Comparison of ENCODE assay signal across 20 cellular contexts in the genomic region with DNA sequence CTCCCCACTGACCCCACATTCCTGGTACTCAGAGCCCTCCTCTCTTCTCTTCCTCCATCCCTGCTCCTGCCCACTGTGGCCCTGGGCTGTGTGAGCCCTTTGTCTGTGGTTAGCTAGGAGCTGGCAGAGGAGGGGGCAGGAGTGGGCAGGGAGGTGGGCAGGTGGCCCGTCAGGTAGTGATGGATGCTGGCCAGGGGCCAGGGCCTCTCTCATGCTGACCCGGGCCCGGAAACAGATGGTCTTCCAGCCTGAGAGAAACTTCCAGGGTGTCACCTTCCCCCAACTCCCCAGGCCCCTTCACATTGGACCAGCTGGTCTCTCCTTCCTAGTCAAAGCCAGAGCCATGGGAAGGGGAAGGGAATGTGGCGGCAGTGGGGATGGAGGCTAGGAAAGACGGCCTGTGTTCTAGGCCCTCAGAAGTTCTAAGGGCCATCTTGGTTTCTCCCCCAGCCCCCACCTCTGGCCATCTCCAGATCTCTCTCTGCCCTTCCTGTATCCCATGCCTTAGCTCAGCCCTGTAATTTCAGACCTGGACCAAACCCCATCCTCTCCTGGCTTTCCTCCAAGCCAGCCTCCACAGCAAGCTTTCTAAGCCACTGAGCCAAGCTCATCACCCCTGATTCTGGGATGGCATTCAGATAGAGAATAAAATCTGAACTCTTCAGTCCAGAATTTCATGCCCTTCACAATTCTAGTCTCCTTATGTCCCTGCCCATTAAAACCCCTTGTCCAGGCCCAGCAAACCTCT. TPM values are rescaled to one million over a fixed set of nuclear protein-coding genes. Genes with fewer than 3 reads are reported as not detected.
DNase-seq lines count a peak whose midpoint lies in the region; ATAC-seq and TF ChIP-seq lines count a peak whose summit lies in the region.
"Had no signal": no experiment of that assay in that cellular context is flagged by ENCODE, and none has a peak within 500 bp of the region (broad histone marks: within the 10 kb centered on the region; RNA-seq: fewer than 3 reads in every experiment).

No MANE protein-coding gene starts in this region.

- no peak for DNase-seq in stimulated activated naive CD8-positive, alpha-beta T cell treated with anti-CD3 and anti-CD28 coated beads, Interleukin-15, amount 100 ng/mL, for 72 hours
- peak; percentile 98 for DNase-seq in NCI-H2171 treated with DMSO at 0.1 percent for 48 hours (lab: John Stamatoyannopoulos, UW)
- DNase-seq in superior temporal gyrus (ENCODE audit: extremely low spot score), result no peak
- DNase-seq: ACHN; activated CD4-positive, alpha-beta T cell treated with anti-CD3 and anti-CD28 coated beads for 1 hour; activated CD8-positive, alpha-beta memory T cell treated with anti-CD3 and anti-CD28 coated beads for 24 hours; activated gamma-delta T cell treated with Interleukin-2 at 50 U/mL for 16 hours; activated T-cell treated with anti-CD3 and anti-CD28 coated beads, Interleukin-2, amount 50 U/mL, for 1 hour; colonic mucosa; COR-L47; effector memory CD8-positive, alpha-beta T cell; left cardiac atrium; mesenchymal stem cell; NK-92 treated with Interleukin-12 subunit alpha and Interleukin-12 subunit beta, amount 100 ng/mL, for 24 hours; Peyer's patch; stimulated activated CD4-positive, alpha-beta T cell treated with anti-CD3 and anti-CD28 coated beads, Interleukin-1b, Interleukin-23, amount 100 ng/mL, for 48 hours had no signal

- peaks cover 5% of the 10 kb centered on the region for H3K4me1 Mint-ChIP-seq in stimulated activated naive CD8-positive, alpha-beta T cell treated with anti-CD3 and anti-CD28 coated beads, Interleukin-15, Interleukin-2, amounts not matched to agents 100 ng/mL and 50 ng/mL, for 24 hours (ENCODE audit: low read depth)
- peaks cover 20% of the 10 kb centered on the region for H3K4me1 Mint-ChIP-seq in stimulated activated naive CD8-positive, alpha-beta T cell treated with anti-CD3 and anti-CD28 coated beads, Interleukin-15, amount 100 ng/mL, for 72 hours
- H3K4me1 Mint-ChIP-seq in brain, result peaks cover 8% of the 10 kb centered on the region

- H3K27ac Mint-ChIP-seq in stimulated activated naive CD8-positive, alpha-beta T cell treated with anti-CD3 and anti-CD28 coated beads, Interleukin-15, Interleukin-2, amounts not matched to agents 100 ng/mL and 50 ng/mL, for 24 hours, result peak overlapping the region; percentile 46
- no peak overlapping the region for H3K27ac Mint-ChIP-seq in stimulated activated naive CD8-positive, alpha-beta T cell treated with anti-CD3 and anti-CD28 coated beads, Interleukin-15, amount 100 ng/mL, for 72 hours
- peak overlapping the region in 4 of 5 experiments; percentile 56 to 85 (median 65) for H3K27ac Mint-ChIP-seq in brain

- no peaks in the 10 kb centered on the region for H3K36me3 Mint-ChIP-seq in stimulated activated naive CD8-positive, alpha-beta T cell treated with anti-CD3 and anti-CD28 coated beads, Interleukin-15, Interleukin-2, amounts not matched to agents 100 ng/mL and 50 ng/mL, for 24 hours (ENCODE audit: low read depth)
- H3K36me3 Mint-ChIP-seq in brain, result peaks cover 9% of the 10 kb centered on the region

- ATAC-seq in stimulated activated naive CD8-positive, alpha-beta T cell treated with anti-CD3 and anti-CD28 coated beads, Interleukin-15, amount 100 ng/mL, for 72 hours, result no peak
- no peak for ATAC-seq in HG03521 (IDR thresholded peaks at IDR 0.05; ENCODE audit: unreplicated experiment)
- no peak for ATAC-seq in GM19467 (IDR thresholded peaks at IDR 0.05; ENCODE audit: unreplicated experiment)
- ATAC-seq: effector memory CD8-positive, alpha-beta T cell; left cardiac atrium had no signal

- no peak for TF ChIP-seq CTCF in brain (conservative IDR thresholded peaks at IDR 0.05)

- H3K27me3 Mint-ChIP-seq in stimulated activated naive CD8-positive, alpha-beta T cell treated with anti-CD3 and anti-CD28 coated beads, Interleukin-15, Interleukin-2, amounts not matched to agents 100 ng/mL and 50 ng/mL, for 24 hours, result peaks cover 15% of the 10 kb centered on the region
- H3K27me3 Mint-ChIP-seq in stimulated activated naive CD8-positive, alpha-beta T cell treated with anti-CD3 and anti-CD28 coated beads, Interleukin-15, amount 100 ng/mL, for 72 hours, result peaks cover 35% of the 10 kb centered on the region
- peaks cover 43% of the 10 kb centered on the region for H3K27me3 Mint-ChIP-seq in brain

- H3K9me3 Mint-ChIP-seq in stimulated activated naive CD8-positive, alpha-beta T cell treated with anti-CD3 and anti-CD28 coated beads, Interleukin-15, Interleukin-2, amounts not matched to agents 100 ng/mL and 50 ng/mL, for 24 hours, result no peaks in the 10 kb centered on the region
- H3K9me3 Mint-ChIP-seq in stimulated activated naive CD8-positive, alpha-beta T cell treated with anti-CD3 and anti-CD28 coated beads, Interleukin-15, amount 100 ng/mL, for 72 hours, result no peaks in the 10 kb centered on the region
- peaks cover 0 to 13% (median 0%) of the 10 kb centered on the region in 5 experiments for H3K9me3 Mint-ChIP-seq in brain
- H3K9me3 Mint-ChIP-seq: effector memory CD8-positive, alpha-beta T cell had no signal

- H3K4me3 Mint-ChIP-seq in stimulated activated naive CD8-positive, alpha-beta T cell treated with anti-CD3 and anti-CD28 coated beads, Interleukin-15, Interleukin-2, amounts not matched to agents 100 ng/mL and 50 ng/mL, for 24 hours, result no peak overlapping the region
- no peak overlapping the region for H3K4me3 Mint-ChIP-seq in stimulated activated naive CD8-positive, alpha-beta T cell treated with anti-CD3 and anti-CD28 coated beads, Interleukin-15, amount 100 ng/mL, for 72 hours
- H3K4me3 Mint-ChIP-seq in brain, result peak overlapping the region in 1 of 5 experiments; percentile 36
- H3K4me3 Mint-ChIP-seq: effector memory CD8-positive, alpha-beta T cell had no signal

RNA-seq across cellular contexts. Expression of a gene that starts 19.1 kb away (rescaled TPM):
- polyA plus RNA-seq in brain (ENCODE audit: insufficient read depth, low read depth, low replicate concordance), result 6.7 TPM

RNA-seq across cellular contexts. Expression of a gene that starts 23.2 kb away (rescaled TPM):
- polyA plus RNA-seq in brain (ENCODE audit: insufficient read depth, low read depth, low replicate concordance), result 16.0 TPM

RNA-seq across cellular contexts. Expression of a gene that starts 39.3 kb away (rescaled TPM):
- polyA plus RNA-seq in brain (ENCODE audit: insufficient read depth, low read depth, low replicate concordance), result 39.6 TPM

Comparison
In these comparisons a context has a peak if more than half of its experiments do, and no peak if none do; other contexts are left out.
1. H3K27ac Mint-ChIP-seq: peak in stimulated activated naive CD8-positive, alpha-beta T cell treated with anti-CD3 and anti-CD28 coated beads, Interleukin-15, Interleukin-2, amounts not matched to agents 100 ng/mL and 50 ng/mL, for 24 hours (single experiment) and brain (4 of 5); none in stimulated activated naive CD8-positive, alpha-beta T cell treated with anti-CD3 and anti-CD28 coated beads, Interleukin-15, amount 100 ng/mL, for 72 hours (0 of 2).